8 cellular contexts compared by ENCODE assay signal in genomic region chr6:53725791-53726575, GRCh38.
DNase-seq lines count a peak whose midpoint lies in the region; ATAC-seq, FAIRE-seq and TF ChIP-seq lines count a peak whose summit lies in the region.

No MANE protein-coding gene starts in this region.

- H3K9me3 ChIP-seq in right atrium auricular region (no peaks in the 10 kb centered on the region), gastrocnemius medialis (no peaks in the 10 kb centered on the region)

- H3K36me3 ChIP-seq in right atrium auricular region (no peaks in the 10 kb centered on the region), gastrocnemius medialis (no peaks in the 10 kb centered on the region)

- TF ChIP-seq POLR2A in GM12892 (IDR thresholded peaks at IDR 0.05; ENCODE audit: low read depth, low read length) (no peak), gastrocnemius medialis (IDR thresholded peaks at IDR 0.05) (no peak)

- no peak overlapping the region for H3K27ac ChIP-seq in right atrium auricular region
- no peak overlapping the region for H3K27ac ChIP-seq in gastrocnemius medialis

- H3K4me1 ChIP-seq in right atrium auricular region (peaks cover 0 to 6% of the 10 kb centered on the region in 2 donors), gastrocnemius medialis (no peaks in the 10 kb centered on the region)

- DNase-seq in GM12892 (ENCODE audit: insufficient read length), result peak; percentile 55
- DNase-seq in NCI-H146 (lab: John Stamatoyannopoulos, UW), result peak; percentile 74
- peak; percentile 43 to 77 (median 60) for DNase-seq in T-helper 2 cell
- DNase-seq in amniotic epithelial cell (ENCODE audit: low read depth), result peak; percentile 49
- peak; percentile 76 for DNase-seq in right atrium auricular region (ENCODE audit: low spot score)
- peak; percentile 54 to 64 for DNase-seq in gastrocnemius medialis
- DNase-seq in GF-D8 (lab: John Stamatoyannopoulos, UW), result no peak

- H3K4me3 ChIP-seq in right atrium auricular region, result no peak overlapping the region
- no peak overlapping the region for H3K4me3 ChIP-seq in gastrocnemius medialis

- ATAC-seq in HG02759 (IDR thresholded peaks at IDR 0.05; ENCODE audit: unreplicated experiment) (peak; percentile 91), gastrocnemius medialis (peak; percentile 86 to 90)

- intact Hi-C loops in gastrocnemius medialis (cut with DNase I; ENCODE audit: low total_unique reads), result loop anchor here (2.0 to 10.0 kb wide), 4 partner anchors 74 to 731 kb away; partner anchors contain the start of genes GCLC and GSTA4

- TF ChIP-seq CTCF in right atrium auricular region (IDR thresholded peaks at IDR 0.05), result peak; percentile 96 to 98
- peak; percentile 83 to 99 (median 89) for TF ChIP-seq CTCF in gastrocnemius medialis (IDR thresholded peaks at IDR 0.05 in 4 of 5, conservative IDR thresholded peaks at IDR 0.05 in 1 of 5)

- FAIRE-seq in GM12892 (lab: Jason Lieb, UNC), result peak; percentile 76

- in situ Hi-C loops in gastrocnemius medialis (cut with MboI; ENCODE audit: low sequenced_read_pairs in 4 of 4), result loop anchor here (5.0 to 25.0 kb wide), 3 partner anchors 231 to 564 kb away; no protein-coding TSS in a partner anchor

- H3K27me3 ChIP-seq in right atrium auricular region, result no peaks in the 10 kb centered on the region
- H3K27me3 ChIP-seq in gastrocnemius medialis, result no peaks in the 10 kb centered on the region
